23 cellular contexts compared by ENCODE assay signal in genomic region chr7:101664390-101664789, GRCh38. TPM values are rescaled to one million over a fixed set of nuclear protein-coding genes. Genes with fewer than 3 reads are reported as not detected.
DNase-seq lines count a peak whose midpoint lies in the region; ATAC-seq lines count a peak whose summit lies in the region.
"Had no signal": no experiment of that assay in that cellular context is flagged by ENCODE, and none has a peak within 500 bp of the region (broad histone marks: within the 10 kb centered on the region; RNA-seq: fewer than 3 reads in every experiment).

No MANE protein-coding gene starts in this region.

- no CpG with 5 or more reads among the region's 8 CpGs for WGBS in mesendoderm (ENCODE audit: extremely low coverage, insufficient coverage, low lambda C conversion rate)

- no peak overlapping the region for H3K4me2 ChIP-seq in mesendoderm (ENCODE audit: low read length)
- H3K4me2 ChIP-seq: BLaER1 treated with 17β-estradiol and CSF1 and Interleukin-3, amounts not matched to agents 10 nM and 100 nM had no signal

- no peaks in the 10 kb centered on the region for H3K9me3 ChIP-seq in ES-I3 (ENCODE audit: control insufficient read depth, insufficient read depth, low read length)
- no peaks in the 10 kb centered on the region; the same call in 1 of the 2 replicates for H3K9me3 ChIP-seq in NT2/D1 (ENCODE audit: insufficient read depth, low read length)
- H3K9me3 ChIP-seq: SJSA1 had no signal

- no peak overlapping the region for H2AK5ac ChIP-seq in mesendoderm (ENCODE audit: low read length)

- H3K36me3 ChIP-seq in ES-I3 (ENCODE audit: insufficient read depth, low read length) (no peaks in the 10 kb centered on the region), NT2/D1 (ENCODE audit: insufficient read depth, insufficient read length, low read length) (no peaks in the 10 kb centered on the region), mesendoderm (ENCODE audit: control insufficient read depth, insufficient read depth, low read length) (no peaks in the 10 kb centered on the region)
- H3K36me3 ChIP-seq: BLaER1 treated with 17β-estradiol and CSF1 and Interleukin-3, amounts not matched to agents 10 nM and 100 nM; SJSA1 had no signal

- H3K4me3 ChIP-seq in NT2/D1 (ENCODE audit: insufficient read length, low read depth) (no peak overlapping the region), mesendoderm (ENCODE audit: low read length) (no peak overlapping the region)
- H3K4me3 ChIP-seq: BLaER1 treated with 17β-estradiol and CSF1 and Interleukin-3, amounts not matched to agents 10 nM and 100 nM; SJSA1 had no signal

- no peak overlapping the region for H3K23ac ChIP-seq in mesendoderm (ENCODE audit: low read length)

- peak overlapping the region; percentile 5; the same call in 1 of the 2 replicates for H3K9ac ChIP-seq in ES-I3 (ENCODE audit: low read depth, low read length)
- peak overlapping the region; percentile 67 for H3K9ac ChIP-seq in NT2/D1 (ENCODE audit: insufficient read length, low read depth)
- H3K9ac ChIP-seq in mesendoderm (ENCODE audit: low read length), result no peak overlapping the region
- H3K9ac ChIP-seq: BLaER1 treated with 17β-estradiol and CSF1 and Interleukin-3, amounts not matched to agents 10 nM and 100 nM had no signal

- no peaks in the 10 kb centered on the region for H3K79me1 ChIP-seq in mesendoderm (ENCODE audit: low read length)

- no peak overlapping the region for H4K5ac ChIP-seq in mesendoderm (ENCODE audit: low read length)

- H3K18ac ChIP-seq in mesendoderm (ENCODE audit: low read length), result peak overlapping the region; percentile 83

- ATAC-seq in GM21515 (IDR thresholded peaks at IDR 0.05; ENCODE audit: unreplicated experiment) (no peak), HG03439 (IDR thresholded peaks at IDR 0.05; ENCODE audit: unreplicated experiment) (no peak), HG03196 (IDR thresholded peaks at IDR 0.05; ENCODE audit: unreplicated experiment) (no peak)
- ATAC-seq: Right ventricle myocardium inferior had no signal

- no peak overlapping the region for H4K8ac ChIP-seq in mesendoderm (ENCODE audit: low read depth, low read length)

- H3K27me3 ChIP-seq in NT2/D1 (ENCODE audit: insufficient read depth, insufficient read length) (no peaks in the 10 kb centered on the region), mesendoderm (ENCODE audit: insufficient read depth, low read length, poor library complexity) (no peaks in the 10 kb centered on the region)
- H3K27me3 ChIP-seq: BLaER1 treated with 17β-estradiol and CSF1 and Interleukin-3, amounts not matched to agents 10 nM and 100 nM had no signal

- H3K4me1 ChIP-seq in ES-I3 (ENCODE audit: insufficient read depth, low read length), result peaks cover 7% of the 10 kb centered on the region; the same call in 1 of the 2 replicates
- peaks cover 8% of the 10 kb centered on the region for H3K4me1 ChIP-seq in NT2/D1 (ENCODE audit: insufficient read depth, insufficient read length)
- H3K4me1 ChIP-seq in mesendoderm (ENCODE audit: control insufficient read depth, low read depth, low read length), result peaks cover 3% of the 10 kb centered on the region
- H3K4me1 ChIP-seq: SJSA1 had no signal

- no peak overlapping the region for H2BK15ac ChIP-seq in mesendoderm (replicated peaks; ENCODE audit: low read depth)

- H2BK5ac ChIP-seq in mesendoderm (ENCODE audit: low read length), result no peak overlapping the region

- no peaks in the 10 kb centered on the region for H3K79me2 ChIP-seq in mesendoderm (ENCODE audit: control insufficient read depth, insufficient read depth, low read length)

- H3K4ac ChIP-seq in mesendoderm (ENCODE audit: low read depth, low read length), result no peak overlapping the region

- DNase-seq in NT2/D1 (ENCODE audit: low read depth, low spot score) (peak; percentile 94), iPS DF 4.7 (ENCODE audit: extremely low read depth, low spot score) (peak; percentile 51), mesendoderm (peak; percentile 96), NCI-H1930 (lab: John Stamatoyannopoulos, UW) (no peak)
- DNase-seq: 8988T; CD4-positive, alpha-beta memory T cell; DND-41; GOT3; KG1; NCI-H1105; NCI-H146; NCI-H2081; NCI-H2171; NCI-H345; NCI-H524 treated with DMSO at 0.1 percent for 48 hours; NCI-H82 had no signal

- peak overlapping the region; percentile 39 for H3K27ac ChIP-seq in mesendoderm (ENCODE audit: low read depth, low read length)
- H3K27ac ChIP-seq: BLaER1 treated with 17β-estradiol and CSF1 and Interleukin-3, amounts not matched to agents 10 nM and 100 nM; SJSA1 had no signal

- H2BK120ac ChIP-seq in mesendoderm (ENCODE audit: low read depth, low read length), result peak overlapping the region; percentile 63

- peak overlapping the region; percentile 58 for H3K56ac ChIP-seq in mesendoderm (ENCODE audit: low read length)

RNA-seq across cellular contexts. Expression of gene MYL10, which starts 35.3 kb away (rescaled TPM):
- 3.1 TPM for polyA plus RNA-seq in mesendoderm (2013, experiment 1 of 2)
- 2.5 TPM for polyA plus RNA-seq in mesendoderm (2013, experiment 2 of 2)
- polyA plus RNA-seq: CD4-positive, alpha-beta memory T cell had no signal

Comparison
In these comparisons a context has a peak if more than half of its experiments do, and no peak if none do; other contexts are left out.
1. DNase-seq: peak in NT2/D1 (single experiment), iPS DF 4.7 (single experiment) and mesendoderm (single experiment); none in NCI-H1930 (0 of 2).